In the genomic region with DNA sequence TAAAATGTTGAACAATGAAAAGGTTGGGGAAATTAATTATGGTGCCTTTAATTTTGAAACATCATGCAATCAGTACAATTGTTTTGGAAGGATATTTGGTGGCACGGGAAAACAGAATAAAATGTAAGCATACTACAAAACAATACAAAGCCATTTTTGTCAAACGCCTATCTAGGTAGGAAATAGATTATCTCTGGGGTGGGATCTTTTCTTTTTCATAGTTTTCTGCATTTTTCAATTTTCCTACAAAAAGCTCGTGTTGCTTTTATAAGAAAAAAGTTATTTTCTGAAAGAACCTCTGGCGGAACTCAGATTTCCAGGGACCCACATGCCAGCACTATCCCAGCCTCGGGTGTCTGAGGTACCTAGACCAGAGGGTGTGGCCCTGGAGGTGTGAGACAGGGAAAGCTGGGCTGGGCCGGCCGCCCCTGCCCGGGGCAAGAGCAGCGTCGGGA, we compare ENCODE assay signal across 8 cellular contexts. TPM values are rescaled to one million over a fixed set of nuclear protein-coding genes. Genes with fewer than 3 reads are reported as not detected.
DNase-seq lines count a peak whose midpoint lies in the region; ATAC-seq and TF ChIP-seq lines count a peak whose summit lies in the region.

No MANE protein-coding gene starts in this region.

- peaks cover 6% of the 10 kb centered on the region for H3K27me3 Mint-ChIP-seq in dendritic cell treated with granulocyte-macrophage colony-stimulating factor and Interleukin-4, amounts not matched to agents 40 ng/mL and 50 ng/mL, for 4 days
- no peaks in the 10 kb centered on the region for H3K27me3 Mint-ChIP-seq in naive B cell

- ATAC-seq in naive B cell (ENCODE audit: low read depth in 2 of 2) (no peak), HG03439 (IDR thresholded peaks at IDR 0.05; ENCODE audit: unreplicated experiment) (no peak)

- H3K36me3 Mint-ChIP-seq in dendritic cell treated with granulocyte-macrophage colony-stimulating factor and Interleukin-4, amounts not matched to agents 40 ng/mL and 50 ng/mL, for 4 days (ENCODE audit: low read depth), result peaks cover 6% of the 10 kb centered on the region
- H3K36me3 Mint-ChIP-seq in naive B cell, result no peaks in the 10 kb centered on the region

- TF ChIP-seq CTCF in AG10803 (conservative IDR thresholded peaks at IDR 0.05; ENCODE audit: low read length) (no peak), LNCaP clone FGC (IDR thresholded peaks at IDR 0.05; ENCODE audit: control insufficient read depth, extremely low read depth, insufficient read depth) (no peak)

- peaks cover 23% of the 10 kb centered on the region for H3K4me1 Mint-ChIP-seq in dendritic cell treated with granulocyte-macrophage colony-stimulating factor and Interleukin-4, amounts not matched to agents 40 ng/mL and 50 ng/mL, for 4 days (ENCODE audit: low read depth)
- H3K4me1 Mint-ChIP-seq in naive B cell, result peaks cover 32 to 38% (median 37%) of the 10 kb centered on the region in 3 donors

- peak overlapping the region; percentile 87 for H3K4me3 Mint-ChIP-seq in dendritic cell treated with granulocyte-macrophage colony-stimulating factor and Interleukin-4, amounts not matched to agents 40 ng/mL and 50 ng/mL, for 4 days
- peak overlapping the region; percentile 83 to 98 (median 94) for H3K4me3 Mint-ChIP-seq in naive B cell

- peak overlapping the region; percentile 82 for H3K4me3 ChIP-seq in AG10803 (ENCODE audit: low read length)
- peak overlapping the region; percentile 79 for H3K4me3 ChIP-seq in LNCaP clone FGC (ENCODE audit: low read depth, low read length)

- peak overlapping the region; percentile 84 for H3K27ac Mint-ChIP-seq in dendritic cell treated with granulocyte-macrophage colony-stimulating factor and Interleukin-4, amounts not matched to agents 40 ng/mL and 50 ng/mL, for 4 days
- H3K27ac Mint-ChIP-seq in naive B cell, result peak overlapping the region in 4 of 6 donors; percentile 31 to 89 (median 58)

- H3K9me3 Mint-ChIP-seq in dendritic cell treated with granulocyte-macrophage colony-stimulating factor and Interleukin-4, amounts not matched to agents 40 ng/mL and 50 ng/mL, for 4 days, result no peaks in the 10 kb centered on the region
- H3K9me3 Mint-ChIP-seq in naive B cell, result no peaks in the 10 kb centered on the region

- intact Hi-C loops in dendritic cell treated with granulocyte-macrophage colony-stimulating factor and Interleukin-4, amounts not matched to agents 40 ng/mL and 50 ng/mL, for 4 days (cut with micrococcal nuclease), result loop anchor here (5.0 kb wide), 1 partner anchor 121 kb away; the partner anchor contains the start of gene STRADA

- DNase-seq in AG10803 (ENCODE audit: low read depth) (no peak), LNCaP clone FGC (ENCODE audit: low read depth) (no peak), naive B cell (no peak), SIG-M5 treated with dmso at 0.1 percent for 504 hours (lab: John Stamatoyannopoulos, UW; ENCODE audit: unreplicated experiment) (no peak), NCI-H345 (lab: John Stamatoyannopoulos, UW) (no peak)
- no peak for DNase-seq in stimulated activated CD4-positive, alpha-beta T cell treated with anti-CD3 and anti-CD28 coated beads, Interleukin-4, amount 100 ng/mL, for 1 hour

RNA-seq across cellular contexts. Expression of gene MAP3K3, which starts 1.0 kb away (rescaled TPM):
- 10 to 100 TPM; 20.8 to 39.1 (median 28.7) TPM for polyA plus RNA-seq in naive B cell (ENCODE audit: low read depth in 6 of 6)

RNA-seq across cellular contexts. Expression of gene TACO1, which starts 20.6 kb away (rescaled TPM):
- polyA plus RNA-seq in naive B cell (ENCODE audit: low read depth in 6 of 6), result 10 to 100 TPM; 14.9 to 19.7 (median 16.8) TPM
